34 cellular contexts compared by ENCODE assay signal in the genomic region with DNA sequence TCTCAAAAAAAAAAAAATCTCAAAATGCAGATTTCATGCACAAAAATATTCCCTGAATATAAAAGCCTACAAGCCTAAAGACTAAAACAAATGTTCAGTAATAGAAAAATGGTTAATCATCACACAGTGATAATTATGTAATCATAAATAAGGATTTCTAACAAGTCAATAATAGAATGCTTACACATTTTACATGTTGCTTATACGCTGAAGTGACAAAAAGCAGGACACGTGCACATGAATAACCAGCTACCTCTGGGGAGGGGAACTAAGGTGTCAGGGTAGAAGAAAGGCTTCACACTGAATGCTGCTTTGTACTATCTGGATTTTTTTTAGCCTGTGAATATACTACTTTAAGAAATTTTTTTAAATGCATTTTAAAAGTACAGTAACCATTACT. TPM values are rescaled to one million over a fixed set of nuclear protein-coding genes. Genes with fewer than 3 reads are reported as not detected.
DNase-seq lines count a peak whose midpoint lies in the region; ATAC-seq, FAIRE-seq and TF ChIP-seq lines count a peak whose summit lies in the region.
"Had no signal": no experiment of that assay in that cellular context is flagged by ENCODE, and none has a peak within 500 bp of the region (broad histone marks: within the 10 kb centered on the region; RNA-seq: fewer than 3 reads in every experiment).

No MANE protein-coding gene starts in this region.

- H3K4me3 Mint-ChIP-seq in stimulated activated naive CD8-positive, alpha-beta T cell treated with anti-CD3 and anti-CD28 coated beads, Interleukin-15, amount 100 ng/mL, for 72 hours: no peak overlapping the region
- H3K4me3 Mint-ChIP-seq: B cell; CD14-positive monocyte; CD4-positive, alpha-beta memory T cell; CD4-positive, alpha-beta T cell; CD4-positive, CD25-positive, alpha-beta regulatory T cell; CD8-positive, alpha-beta memory T cell; CD8-positive, alpha-beta T cell had no signal

- BruUV-seq in HepG2 (replicated peaks; lab: Mats Ljungman, UMichigan) (no TSS peak), K562 (replicated peaks; lab: Mats Ljungman, UMichigan) (no TSS peak)

- H3K9me3 Mint-ChIP-seq in stimulated activated naive CD8-positive, alpha-beta T cell treated with anti-CD3 and anti-CD28 coated beads, Interleukin-15, amount 100 ng/mL, for 72 hours: no peaks in the 10 kb centered on the region
- H3K9me3 Mint-ChIP-seq: CD14-positive monocyte; CD4-positive, alpha-beta memory T cell; CD4-positive, alpha-beta T cell; CD4-positive, CD25-positive, alpha-beta regulatory T cell; CD8-positive, alpha-beta memory T cell; CD8-positive, alpha-beta T cell had no signal

- H2AFZ ChIP-seq in HepG2 (ENCODE audit: low read length): no peak overlapping the region
- H2AFZ ChIP-seq in K562 (ENCODE audit: low read depth, low read length): no peak overlapping the region

- H3K9me3 ChIP-seq in HepG2 (ENCODE audit: low read length): no peaks in the 10 kb centered on the region
- H3K9me3 ChIP-seq in right lobe of liver: no peaks in the 10 kb centered on the region
- H3K9me3 ChIP-seq in A549: no peaks in the 10 kb centered on the region
- no peaks in the 10 kb centered on the region for H3K9me3 ChIP-seq in K562 (replicated peaks; ENCODE audit: control insufficient read depth, insufficient read depth, low read depth, low read length)
- H3K9me3 ChIP-seq in gastrocnemius medialis: no peaks in the 10 kb centered on the region
- H3K9me3 ChIP-seq: BE2C; BLaER1; BLaER1 treated with 17β-estradiol and CSF1 and Interleukin-3, amounts not matched to agents 10 nM and 100 nM; Caco-2 had no signal

- no peaks in the 10 kb centered on the region for H3K9me1 ChIP-seq in K562 (ENCODE audit: control insufficient read depth, insufficient read depth, low read length)

- no peaks in the 10 kb centered on the region for H3K27me3 Mint-ChIP-seq in stimulated activated naive CD8-positive, alpha-beta T cell treated with anti-CD3 and anti-CD28 coated beads, Interleukin-15, amount 100 ng/mL, for 72 hours
- H3K27me3 Mint-ChIP-seq: B cell; CD4-positive, alpha-beta memory T cell; CD4-positive, alpha-beta T cell; CD4-positive, CD25-positive, alpha-beta regulatory T cell; CD8-positive, alpha-beta memory T cell had no signal

- TF ChIP-seq EP300 in HepG2 (IDR thresholded peaks at IDR 0.05; ENCODE audit: low read depth in 2 of 2, low read length in 2 of 2): no peak
- TF ChIP-seq EP300 in HepG2 (CRISPR knock-in tag; IDR thresholded peaks at IDR 0.05; ENCODE audit: borderline replicate concordance): no peak
- TF ChIP-seq EP300 in A549 (IDR thresholded peaks at IDR 0.05): no peak
- no peak for TF ChIP-seq EP300 in K562 (IDR thresholded peaks at IDR 0.05; ENCODE audit: low read length)

- CTCF ChIA-PET in HepG2 (lab: Yijun Ruan, JAX; ENCODE audit: low intra/inter-chr PET ratio, low total read pairs): no interaction called here
- CTCF ChIA-PET in A549 (lab: Yijun Ruan, JAX): interaction anchor here (5.9 kb wide), 1 partner anchor 11 kb away, joined by 50 read pairs; no protein-coding TSS in a partner anchor
- CTCF ChIA-PET in K562 (lab: Yijun Ruan, JAX; ENCODE audit: low intra/inter-chr PET ratio): no interaction called here

- H3K79me2 ChIP-seq in HepG2 (ENCODE audit: insufficient read depth, low read length) (no peaks in the 10 kb centered on the region), K562 (ENCODE audit: control insufficient read depth, insufficient read depth, low read length) (no peaks in the 10 kb centered on the region)

- H3K4me1 Mint-ChIP-seq in stimulated activated naive CD8-positive, alpha-beta T cell treated with anti-CD3 and anti-CD28 coated beads, Interleukin-15, amount 100 ng/mL, for 72 hours: no peaks in the 10 kb centered on the region
- H3K4me1 Mint-ChIP-seq: B cell; CD14-positive monocyte; CD4-positive, alpha-beta memory T cell; CD4-positive, CD25-positive, alpha-beta regulatory T cell; CD8-positive, alpha-beta memory T cell had no signal

- no peak for ATAC-seq in HepG2
- no peak for ATAC-seq in right lobe of liver
- no peak for ATAC-seq in A549
- ATAC-seq in K562: no peak
- no peak for ATAC-seq in stimulated activated naive CD8-positive, alpha-beta T cell treated with anti-CD3 and anti-CD28 coated beads, Interleukin-15, amount 100 ng/mL, for 72 hours
- ATAC-seq in gastrocnemius medialis: no peak
- ATAC-seq: CD8-positive, alpha-beta T cell had no signal

- H3K4me3 ChIP-seq in HepG2 (replicated peaks in 1 of 3; ENCODE audit: insufficient read depth in 1 of 3, low read depth in 2 of 3, low read length in 3 of 3) (no peak overlapping the region), right lobe of liver (no peak overlapping the region), A549 (no peak overlapping the region), K562 (no peak overlapping the region), gastrocnemius medialis (no peak overlapping the region)
- H3K4me3 ChIP-seq: BLaER1; BLaER1 treated with 17β-estradiol and CSF1 and Interleukin-3, amounts not matched to agents 10 nM and 100 nM had no signal

- intact Hi-C loops in HepG2 (cut with micrococcal nuclease; ENCODE audit: unreplicated experiment) (no loop called here), right lobe of liver (cut with DNase I) (no loop called here), K562 (cut with micrococcal nuclease) (no loop called here), gastrocnemius medialis (cut with DNase I; ENCODE audit: low total_unique reads) (no loop called here)

- H3K27me3 ChIP-seq in HepG2 (ENCODE audit: control insufficient read depth in 1 of 2, insufficient read depth in 2 of 2, low read length in 2 of 2) (no peaks in the 10 kb centered on the region), right lobe of liver (no peaks in the 10 kb centered on the region), K562 (ENCODE audit: control insufficient read depth in 2 of 2, insufficient read depth in 2 of 2, low read length in 2 of 2) (no peaks in the 10 kb centered on the region), gastrocnemius medialis (no peaks in the 10 kb centered on the region)
- H3K27me3 ChIP-seq: BE2C; BLaER1; BLaER1 treated with 17β-estradiol and CSF1 and Interleukin-3, amounts not matched to agents 10 nM and 100 nM had no signal

- H3K4me2 ChIP-seq in HepG2 (ENCODE audit: low read depth, low read length) (no peak overlapping the region), A549 (no peak overlapping the region), K562 (ENCODE audit: insufficient read depth, low read length) (no peak overlapping the region)
- H3K4me2 ChIP-seq: BLaER1; BLaER1 treated with 17β-estradiol and CSF1 and Interleukin-3, amounts not matched to agents 10 nM and 100 nM had no signal

- no peak for TF ChIP-seq CTCF in HepG2 (CRISPR knock-in tag; IDR thresholded peaks at IDR 0.05)
- TF ChIP-seq CTCF in right lobe of liver (IDR thresholded peaks at IDR 0.05): no peak
- no peak for TF ChIP-seq CTCF in A549 (IDR thresholded peaks at IDR 0.05)
- TF ChIP-seq CTCF in K562 (IDR thresholded peaks at IDR 0.05 in 2 of 3, conservative IDR thresholded peaks at IDR 0.05 in 1 of 3; ENCODE audit: insufficient read depth in 2 of 3, low read depth in 1 of 3, low read length in 3 of 3): no peak
- no peak for TF ChIP-seq CTCF in gastrocnemius medialis (IDR thresholded peaks at IDR 0.05 in 4 of 5, conservative IDR thresholded peaks at IDR 0.05 in 1 of 5)

- POLR2A ChIA-PET in HepG2 (lab: Yijun Ruan, JAX) (no interaction called here), A549 (lab: Yijun Ruan, JAX) (no interaction called here), K562 (lab: Yijun Ruan, JAX) (interaction anchor here (1.2 kb wide), 1 partner anchor 8 kb away, joined by 4 read pairs; no protein-coding TSS in a partner anchor)

- H3K4me1 ChIP-seq in HepG2 (ENCODE audit: insufficient read depth, low read length): no peaks in the 10 kb centered on the region
- no peaks in the 10 kb centered on the region for H3K4me1 ChIP-seq in right lobe of liver
- no peaks in the 10 kb centered on the region for H3K4me1 ChIP-seq in A549
- no peaks in the 10 kb centered on the region for H3K4me1 ChIP-seq in K562 (replicated peaks in 1 of 2; ENCODE audit: control insufficient read depth in 2 of 2, insufficient read depth in 2 of 2, low read length in 2 of 2)
- no peaks in the 10 kb centered on the region for H3K4me1 ChIP-seq in gastrocnemius medialis
- H3K4me1 ChIP-seq: BE2C; BLaER1; BLaER1 treated with 17β-estradiol and CSF1 and Interleukin-3, amounts not matched to agents 10 nM and 100 nM; Caco-2 had no signal

- FAIRE-seq in HepG2 (lab: Jason Lieb, UNC) (no peak), A549 (lab: Jason Lieb, UNC) (no peak), K562 (lab: Jason Lieb, UNC) (no peak)
- FAIRE-seq: A204.1, D721Med had no signal

- H3K36me3 ChIP-seq in HepG2 (replicated peaks in 1 of 2; ENCODE audit: control insufficient read depth in 1 of 2, insufficient read depth in 2 of 2, low read length in 2 of 2) (peaks cover 45 to 84% of the 10 kb centered on the region in 2 experiments), right lobe of liver (peaks cover 0 to 82% (median 18%) of the 10 kb centered on the region in 4 donors), K562 (ENCODE audit: control insufficient read depth, insufficient read depth, low read length) (peaks cover 80% of the 10 kb centered on the region), gastrocnemius medialis (peaks cover 8 to 95% of the 10 kb centered on the region in 2 donors)

- no peak for DNase-seq in HepG2 (ENCODE audit: low spot score)
- no peak for DNase-seq in right lobe of liver
- DNase-seq in A549 (ENCODE audit: low read depth in 1 of 2, low spot score in 1 of 2): no peak
- no peak for DNase-seq in K562 (ENCODE audit: extremely low read depth in 1 of 4, low spot score in 3 of 4)
- no peak for DNase-seq in stimulated activated naive CD8-positive, alpha-beta T cell treated with anti-CD3 and anti-CD28 coated beads, Interleukin-15, amount 100 ng/mL, for 72 hours
- DNase-seq in gastrocnemius medialis: no peak
- DNase-seq: 8988T; ACHN; AML-193; BE2C; C1 segment of cervical spinal cord; Caco-2; Calu3; CD4-positive, alpha-beta memory T cell; CD4-positive, alpha-beta T cell; CD4-positive, CD25-positive, alpha-beta regulatory T cell; CD8-positive, alpha-beta memory T cell; CD8-positive, alpha-beta T cell; COR-L47; DMS 273 treated with DMSO at 0.1 percent for 48 hours; DMS153; DMS53; DMS79; DMS79 treated with DMSO at 0.1 percent for 48 hours; DND-41; EL had no signal

- in situ Hi-C loops in HepG2 (cut with HindIII; ENCODE audit: extremely low pct_ligation_motif_present, low pct_unique_long_range_greater_than_20kb): no loop called here
- in situ Hi-C loops in K562 (cut with MboI): no loop called here
- in situ Hi-C loops in gastrocnemius medialis (cut with MboI; ENCODE audit: low sequenced_read_pairs in 4 of 4): loop anchor here in 3 of 4 donors (10.0 to 25.0 kb wide), 2 partner anchors 133 to 135 kb away; no protein-coding TSS in a partner anchor

- no peaks in the 10 kb centered on the region for H4K20me1 ChIP-seq in HepG2 (ENCODE audit: insufficient read depth, low read length)
- H4K20me1 ChIP-seq in K562 (replicated peaks; ENCODE audit: control insufficient read depth, insufficient read depth, low read length): no peaks in the 10 kb centered on the region
- H4K20me1 ChIP-seq: BLaER1; BLaER1 treated with 17β-estradiol and CSF1 and Interleukin-3, amounts not matched to agents 10 nM and 100 nM had no signal

- H3K27ac Mint-ChIP-seq in stimulated activated naive CD8-positive, alpha-beta T cell treated with anti-CD3 and anti-CD28 coated beads, Interleukin-15, amount 100 ng/mL, for 72 hours: no peak overlapping the region
- H3K27ac Mint-ChIP-seq: B cell; CD14-positive monocyte; CD4-positive, alpha-beta memory T cell; CD4-positive, alpha-beta T cell; CD8-positive, alpha-beta T cell had no signal

- no peak overlapping the region for H3K27ac ChIP-seq in HepG2 (ENCODE audit: extremely low read length, insufficient read depth, low read length)
- no peak overlapping the region for H3K27ac ChIP-seq in right lobe of liver
- no peak overlapping the region for H3K27ac ChIP-seq in A549
- H3K27ac ChIP-seq in K562 (ENCODE audit: extremely low read depth, low read depth, low read length): no peak overlapping the region
- H3K27ac ChIP-seq in gastrocnemius medialis: no peak overlapping the region
- H3K27ac ChIP-seq: 22Rv1; BLaER1; BLaER1 treated with 17β-estradiol and CSF1 and Interleukin-3, amounts not matched to agents 10 nM and 100 nM; C4-2B had no signal

- TF ChIP-seq RAD21 in HepG2 (CRISPR knock-in tag; IDR thresholded peaks at IDR 0.05) (no peak), A549 (conservative IDR thresholded peaks at IDR 0.05 in 1 of 2, IDR thresholded peaks at IDR 0.05 in 1 of 2) (no peak), K562 (CRISPR knock-in tag; conservative IDR thresholded peaks at IDR 0.05 in 1 of 2, IDR thresholded peaks at IDR 0.05 in 1 of 2) (no peak)

- TF ChIP-seq POLR2A in HepG2 (IDR thresholded peaks at IDR 0.05; ENCODE audit: insufficient read depth in 1 of 2, low read depth in 2 of 2, low read length in 2 of 2) (no peak), right lobe of liver (IDR thresholded peaks at IDR 0.05) (no peak), A549 (IDR thresholded peaks at IDR 0.05; ENCODE audit: low read length) (no peak), K562 (conservative IDR thresholded peaks at IDR 0.05) (no peak), gastrocnemius medialis (IDR thresholded peaks at IDR 0.05) (no peak)

- H3K9ac ChIP-seq in HepG2 (ENCODE audit: insufficient read depth, low read depth, low read length) (no peak overlapping the region), K562 (ENCODE audit: insufficient read depth in 1 of 2, low read depth in 2 of 2, low read length in 2 of 2) (no peak overlapping the region)
- H3K9ac ChIP-seq: BLaER1; BLaER1 treated with 17β-estradiol and CSF1 and Interleukin-3, amounts not matched to agents 10 nM and 100 nM had no signal

- 100% methylated on average over 2 of the region's 2 CpGs for WGBS in HepG2 (ENCODE audit: low lambda C conversion rate)
- 93% methylated on average over 2 of the region's 2 CpGs for WGBS in right lobe of liver (ENCODE audit: insufficient coverage, low coverage, low lambda C conversion rate, missing lambda C conversion rate)
- WGBS in A549 (ENCODE audit: missing lambda C conversion rate): 93% methylated on average over 2 of the region's 2 CpGs
- WGBS in K562 (ENCODE audit: insufficient coverage, low coverage, missing lambda C conversion rate): 92% methylated on average over 2 of the region's 2 CpGs

RNA-seq across cellular contexts. Expression of gene HEATR6, which starts 31.1 kb away (rescaled TPM):
- 18.4 and 20.3 TPM in 2 replicates for total RNA-seq in HepG2 (2016; rRNA removed; fragmentation: Illumina TruSeq; extraction: Trizol)
- 2.3 and 4.3 TPM in 2 replicates for total RNA-seq in HepG2 (2016; cell fraction: cytosol; rRNA removed; fragmentation: Illumina TruSeq; extraction: Trizol; ENCODE audit: low read depth)
- 18.9 and 20.3 TPM in 2 replicates for total RNA-seq in HepG2 (2016; cell fraction: insoluble cytoplasmic fraction; rRNA removed; fragmentation: Illumina TruSeq; extraction: Trizol)
- total RNA-seq in HepG2 (2016; cell fraction: membrane; rRNA removed; fragmentation: Illumina TruSeq; extraction: Trizol): 5.4 and 6.6 TPM in 2 replicates
- 22.7 and 29.7 TPM in 2 replicates for total RNA-seq in HepG2 (2016; cell fraction: nucleus; rRNA removed; fragmentation: Illumina TruSeq; extraction: Trizol)
- polyA plus RNA-seq in HepG2 (2011; rRNA removed): 21.4 and 22.1 TPM in 2 replicates
- polyA plus RNA-seq in HepG2 (2011; cell fraction: cytosol; rRNA removed): 16.0 and 16.2 TPM in 2 replicates
- 131 and 149 TPM in 2 replicates for polyA plus RNA-seq in HepG2 (2011; cell fraction: nucleus; rRNA removed)
- 14.9 and 15.5 TPM in 2 replicates for polyA plus RNA-seq in HepG2 (2012)
- 0.63 and 0.85 TPM in 2 replicates for polyA plus RNA-seq in HepG2 (2016; cell fraction: cytosol; fragmentation: Illumina TruSeq; extraction: Trizol; ENCODE audit: low read depth)
- 12.1 and 12.7 TPM in 2 replicates for polyA plus RNA-seq in HepG2 (2016; cell fraction: insoluble cytoplasmic fraction; fragmentation: Illumina TruSeq; extraction: Trizol; ENCODE audit: low read depth)
- polyA plus RNA-seq in HepG2 (2016; cell fraction: membrane; fragmentation: Illumina TruSeq; extraction: Trizol; ENCODE audit: low read depth): 1.4 and 1.7 TPM in 2 replicates
- 34.2 and 40.8 TPM in 2 replicates for polyA plus RNA-seq in HepG2 (2016; cell fraction: nucleus; fragmentation: Illumina TruSeq; extraction: Trizol; ENCODE audit: insufficient read depth, low read depth)
- polyA minus RNA-seq in HepG2 (2011; rRNA and poly(A)+ RNA removed; ENCODE audit: low replicate concordance): 30.5 and 72.9 TPM in 2 replicates
- polyA minus RNA-seq in HepG2 (2011; cell fraction: cytosol; rRNA and poly(A)+ RNA removed): 17.1 and 24.8 TPM in 2 replicates
- 72.4 and 73.8 TPM in 2 replicates for polyA minus RNA-seq in HepG2 (2011; cell fraction: nucleus; rRNA and poly(A)+ RNA removed)
- total RNA-seq in right lobe of liver: 1 to 10 TPM; 3.6 to 7.3 (median 6.3) TPM
- polyA plus RNA-seq in A549 (2011; rRNA removed): 44.0 and 47.6 TPM in 2 replicates
- 18.3 and 20.0 TPM in 2 replicates for polyA plus RNA-seq in A549 (2012; cell fraction: cytosol; rRNA removed)
- 57.9 and 68.1 TPM in 2 replicates for polyA plus RNA-seq in A549 (2012; cell fraction: nucleus; rRNA removed)
- polyA plus RNA-seq in A549 (2017; fragmentation: RNase III; extraction: RNeasy Plus Mini Kit Qiagen cat#74134 plus additional on column Dnase treatment): 20.7 to 22.9 TPM (median 21.1 TPM) in 3 replicates
- polyA minus RNA-seq in A549 (2011; rRNA and poly(A)+ RNA removed): 64.2 and 69.9 TPM in 2 replicates
- total RNA-seq in K562 (2011; cell fraction: chromatin; rRNA removed; ENCODE audit: low replicate concordance): 29.4 and 51.4 TPM in 2 replicates
- 23.0 and 26.7 TPM in 2 replicates for total RNA-seq in K562 (2011; cell fraction: nucleolus; rRNA removed)
- total RNA-seq in K562 (2011; cell fraction: nucleoplasm; rRNA removed): 31.9 and 32.7 TPM in 2 replicates
- 6.9 and 11.3 TPM in 2 replicates for total RNA-seq in K562 (2014; rRNA removed)
- total RNA-seq in K562 (2014; rRNA removed; fragmentation: Illumina TruSeq; extraction: Trizol): 11.4 and 12.1 TPM in 2 replicates
- 10.9 and 12.7 TPM in 2 replicates for total RNA-seq in K562 (2015; rRNA removed; fragmentation: Illumina TruSeq; extraction: Trizol)
- total RNA-seq in K562 (2021): 12.9 and 13.5 TPM in 2 replicates
- 17.6 and 22.9 TPM in 2 replicates for polyA plus RNA-seq in K562 (2011; rRNA removed)
- 22.9 and 29.8 TPM in 2 replicates for polyA plus RNA-seq in K562 (2011; cell fraction: cytosol; rRNA removed)
- polyA plus RNA-seq in K562 (2011; cell fraction: nucleus; rRNA removed): 78.3 and 85.3 TPM in 2 replicates
- 11.1 and 22.0 TPM in 2 replicates for polyA plus RNA-seq in K562 (2012)
- 14.5 and 15.4 TPM in 2 replicates for polyA plus RNA-seq in K562 (2014; fragmentation: Illumina TruSeq; extraction: Trizol)
- 1 to 10 TPM; 5.3 to 9.1 TPM for polyA plus RNA-seq in K562 (2014; fragmentation: Nextera tagmentation; extraction: Ambion mirVana)
- 10.8 and 13.5 TPM in 2 replicates for polyA plus RNA-seq in K562 (2014; rRNA removed)
- 21.9 and 34.4 TPM in 2 replicates for polyA minus RNA-seq in K562 (2011; rRNA and poly(A)+ RNA removed)
- 15.9 and 17.8 TPM in 2 replicates for polyA minus RNA-seq in K562 (2011; cell fraction: cytosol; rRNA and poly(A)+ RNA removed)
- polyA minus RNA-seq in K562 (2011; cell fraction: nucleus; rRNA and poly(A)+ RNA removed): 26.7 and 45.1 TPM in 2 replicates
- 10 to 100 TPM in 3 of 4 donors, 1 to 10 TPM in 1; 7.0 to 17.9 (median 10.5) TPM for total RNA-seq in gastrocnemius medialis

Comparison
In these comparisons a context has a peak if more than half of its experiments do, and no peak if none do; other contexts are left out.
1. in situ Hi-C loops: an anchor here in gastrocnemius medialis (10.0 to 25.0 kb wide); none called in HepG2 and K562.
2. Of the 241 proteins assayed by ChIP-seq in both HepG2 and K562: peak only in HepG2: MAFF and MAFK; only in K562: none; in both: none; in neither: 239.